ENCODE assay signal across 16 cellular contexts in genomic region chr20:53513489-53514298, GRCh38.
DNase-seq lines count a peak whose midpoint lies in the region; ATAC-seq and TF ChIP-seq lines count a peak whose summit lies in the region.
"Had no signal": no experiment of that assay in that cellular context is flagged by ENCODE, and none has a peak within 500 bp of the region (broad histone marks: within the 10 kb centered on the region; RNA-seq: fewer than 3 reads in every experiment).

No MANE protein-coding gene starts in this region.

- H3K18ac ChIP-seq in IMR-90 (ENCODE audit: low read depth, low read length) = no peak overlapping the region

- CTCF ChIA-PET in IMR-90 (lab: Yijun Ruan, JAX) = interaction anchor here (0.7 kb wide), 1 partner anchor 626 kb away, joined by 3 read pairs; no protein-coding TSS in a partner anchor

- H2BK5ac ChIP-seq in IMR-90 (ENCODE audit: low read depth, low read length, poor library complexity, severe bottlenecking) = no peak overlapping the region

- H3K79me2 ChIP-seq in neural cell (replicated peaks; ENCODE audit: insufficient read depth, low read length) = no peaks in the 10 kb centered on the region

- H4K8ac ChIP-seq in IMR-90 (ENCODE audit: low read depth in 2 of 2, low read length in 2 of 2) = no peak overlapping the region

- intact Hi-C loops in IMR-90 (cut with micrococcal nuclease) (no loop called here), breast epithelium (cut with DNase I; ENCODE audit: low total_unique reads) (no loop called here), sigmoid colon (cut with DNase I) (no loop called here)

- H3K4me1 ChIP-seq in IMR-90 (ENCODE audit: control insufficient read depth, insufficient read depth, low read length) = no peaks in the 10 kb centered on the region
- H3K4me1 ChIP-seq in breast epithelium = no peaks in the 10 kb centered on the region
- no peaks in the 10 kb centered on the region for H3K4me1 ChIP-seq in sigmoid colon
- H3K4me1 ChIP-seq: right lobe of liver had no signal

- TF ChIP-seq POLR2A in IMR-90 (IDR thresholded peaks at IDR 0.05; ENCODE audit: low read depth, low read length) (no peak), breast epithelium (IDR thresholded peaks at IDR 0.05) (no peak), sigmoid colon (IDR thresholded peaks at IDR 0.05) (no peak)

- no peak overlapping the region for H3K23ac ChIP-seq in IMR-90 (ENCODE audit: low read depth, low read length)

- 61% methylated on average over 3 of the region's 18 CpGs; no CpG with 5 or more reads in 1 of the 2 experiments for WGBS in IMR-90 (ENCODE audit: extremely low coverage in 2 of 2, insufficient read length in 1 of 2), 2 experiments
- WGBS in sigmoid colon, 2 donors = 27 to 72% methylated on average over 18 of the region's 18 CpGs

- H3K9me3 ChIP-seq in IMR-90 (ENCODE audit: control insufficient read depth, insufficient read depth, low read length) (no peaks in the 10 kb centered on the region), neural cell (ENCODE audit: low read length) (no peaks in the 10 kb centered on the region), breast epithelium (peaks cover 3 to 7% of the 10 kb centered on the region in 2 donors), sigmoid colon (no peaks in the 10 kb centered on the region)
- H3K9me3 ChIP-seq: ovary, right lobe of liver had no signal

- POLR2A ChIA-PET in IMR-90 (lab: Charles Lee; ENCODE audit: unreplicated experiment) = no interaction called here

- H3K4me2 ChIP-seq in IMR-90 (ENCODE audit: low read depth, low read length) (no peak overlapping the region), neural cell (ENCODE audit: low read length) (no peak overlapping the region)
- H3K4me2 ChIP-seq: KMS-11 had no signal

- H3K14ac ChIP-seq in IMR-90 (replicated peaks; ENCODE audit: low read depth, low read length) = no peak overlapping the region

- no peak overlapping the region for H4K91ac ChIP-seq in IMR-90 (ENCODE audit: insufficient read depth, low read depth, low read length)

- H3K36me3 ChIP-seq in IMR-90 (ENCODE audit: control insufficient read depth, insufficient read depth, low read length) (no peaks in the 10 kb centered on the region), neural cell (ENCODE audit: insufficient read depth, low read length) (no peaks in the 10 kb centered on the region), breast epithelium (no peaks in the 10 kb centered on the region), sigmoid colon (no peaks in the 10 kb centered on the region)
- H3K36me3 ChIP-seq: ovary, right lobe of liver had no signal

- H2AK9ac ChIP-seq in IMR-90 (replicated peaks; ENCODE audit: low read depth, low read length, poor library complexity) = no peak overlapping the region

- H2BK120ac ChIP-seq in IMR-90 (ENCODE audit: low read depth, low read length) = no peak overlapping the region

- in situ Hi-C loops in IMR-90 (cut with MboI; ENCODE audit: low sequenced_read_pairs) = no loop called here
- in situ Hi-C loops in astrocyte of the spinal cord (cut with HindIII; ENCODE audit: low sequenced_read_pairs) = no loop called here

- DNase-seq in AG08395 (ENCODE audit: low spot score) (peak; percentile 9), IMR-90 (no peak), astrocyte of the spinal cord (ENCODE audit: low read depth, low spot score) (peak; percentile 8), breast epithelium (ENCODE audit: low spot score in 2 of 2) (no peak), sigmoid colon (no peak)
- DNase-seq in activated CD4-positive, CD25-positive, alpha-beta regulatory T cell treated with anti-CD3 and anti-CD28 coated beads, Interleukin-2, amount 50 U/mL, for 72 hours = no peak
- DNase-seq: activated effector memory CD4-positive, alpha-beta T cell treated with anti-CD3 and anti-CD28 coated beads, Interleukin-2, amount 50 U/mL, for 16 hours; DMS 273 treated with DMSO at 0.1 percent for 48 hours; islet precursor cell; NCI-H510A treated with DMSO at 0.1 percent for 48 hours; ovary; T-helper 1 cell had no signal

- H2AFZ ChIP-seq in IMR-90 (replicated peaks; ENCODE audit: low read length, poor library complexity) = peak overlapping the region; percentile 68
- H2AFZ ChIP-seq in neural cell (ENCODE audit: low read depth, low read length) = no peak overlapping the region

- H4K20me1 ChIP-seq in IMR-90 (ENCODE audit: insufficient read depth, low read length) = no peaks in the 10 kb centered on the region
- H4K20me1 ChIP-seq in neural cell (ENCODE audit: insufficient read depth) = no peaks in the 10 kb centered on the region

- no peak overlapping the region for H3K56ac ChIP-seq in IMR-90 (ENCODE audit: extremely low read depth, insufficient read depth, low read length)

- TF ChIP-seq CTCF in IMR-90 (conservative IDR thresholded peaks at IDR 0.05; ENCODE audit: low read depth, low read length) (no peak), astrocyte of the spinal cord (IDR thresholded peaks at IDR 0.05; ENCODE audit: low read depth, low read length) (no peak), neural cell (IDR thresholded peaks at IDR 0.05; ENCODE audit: poor library complexity, severe bottlenecking) (no peak), breast epithelium (IDR thresholded peaks at IDR 0.05) (no peak), sigmoid colon (IDR thresholded peaks at IDR 0.05) (no peak)

- H3K27ac ChIP-seq in IMR-90 (ENCODE audit: insufficient read depth, low read length) (no peak overlapping the region), neural cell (ENCODE audit: low read length) (no peak overlapping the region), breast epithelium (no peak overlapping the region), sigmoid colon (no peak overlapping the region)
- H3K27ac ChIP-seq: KMS-11, ovary, right lobe of liver had no signal

- no peak overlapping the region for H4K5ac ChIP-seq in IMR-90 (ENCODE audit: low read depth, low read length)

- H2BK15ac ChIP-seq in IMR-90 (ENCODE audit: low read depth, low read length) = no peak overlapping the region

- H3K9me1 ChIP-seq in IMR-90 (ENCODE audit: insufficient read depth, low read length) = no peaks in the 10 kb centered on the region

- no TSS peak for BruUV-seq in IMR-90 (replicated peaks; lab: Mats Ljungman, UMichigan)

- H3F3A ChIP-seq in neural cell (ENCODE audit: insufficient read depth, low read length, poor library complexity, severe bottlenecking) = no peaks in the 10 kb centered on the region

- H3K4me3 ChIP-seq in IMR-90 (ENCODE audit: insufficient read depth, low read depth, low read length) (no peak overlapping the region), astrocyte of the spinal cord (ENCODE audit: low read depth, low read length) (no peak overlapping the region), neural cell (ENCODE audit: low read length) (no peak overlapping the region), breast epithelium (no peak overlapping the region), sigmoid colon (no peak overlapping the region)
- H3K4me3 ChIP-seq: ovary, right lobe of liver had no signal

- no peak overlapping the region for H2AK5ac ChIP-seq in IMR-90 (ENCODE audit: low read depth, low read length)

- dilution Hi-C loops in IMR-90 (cut with HindIII; ENCODE audit: low sequenced_read_pairs, unreplicated experiment) = no loop called here

- TF ChIP-seq EP300 in neural cell (conservative IDR thresholded peaks at IDR 0.05; ENCODE audit: poor library complexity, severe bottlenecking) (peak; percentile 16), sigmoid colon (IDR thresholded peaks at IDR 0.05) (no peak)

- H3K4ac ChIP-seq in IMR-90 (ENCODE audit: low read depth, low read length) = no peak overlapping the region

- TF ChIP-seq RAD21 in IMR-90 (IDR thresholded peaks at IDR 0.05; ENCODE audit: low read length) (no peak), neural cell (conservative IDR thresholded peaks at IDR 0.05) (no peak)

- H3K27me3 ChIP-seq in IMR-90 (ENCODE audit: control insufficient read depth, insufficient read depth, low read length) (no peaks in the 10 kb centered on the region; the same call in 1 of the 2 replicates), neural cell (ENCODE audit: insufficient read depth, low read depth, low read length) (no peaks in the 10 kb centered on the region), breast epithelium (no peaks in the 10 kb centered on the region), sigmoid colon (no peaks in the 10 kb centered on the region)
- H3K27me3 ChIP-seq: ovary, right lobe of liver had no signal

- H2BK20ac ChIP-seq in IMR-90 (ENCODE audit: low read depth, low read length) = no peak overlapping the region

- no peak for ATAC-seq in IMR-90 (ENCODE audit: low read depth)
- ATAC-seq in HG02763 (IDR thresholded peaks at IDR 0.05; ENCODE audit: unreplicated experiment) = no peak
- ATAC-seq: right lobe of liver had no signal

- H3K79me1 ChIP-seq in IMR-90 (ENCODE audit: low read depth in 1 of 2, low read length in 2 of 2) = no peaks in the 10 kb centered on the region

- H3K9me2 ChIP-seq in neural cell (ENCODE audit: insufficient read depth, low read length) = no peaks in the 10 kb centered on the region

- H3K9ac ChIP-seq in IMR-90 (ENCODE audit: low read depth, low read length) = no peak overlapping the region
- no peak overlapping the region for H3K9ac ChIP-seq in neural cell (ENCODE audit: low read length)
- H3K9ac ChIP-seq: KMS-11 had no signal

TF ChIP-seq in IMR-90, 13 proteins besides CTCF, POLR2A, EP300 and RAD21 (continues in another document):
- TF ChIP-seq MXI1 (IDR thresholded peaks at IDR 0.05; ENCODE audit: borderline replicate concordance, low read depth, low read length) (no peak), CEBPB (IDR thresholded peaks at IDR 0.05; ENCODE audit: low read depth, low read length) (no peak), BHLHE40 (IDR thresholded peaks at IDR 0.05; ENCODE audit: low read depth, low read length) (no peak)
- TF ChIP-seq, protein P1, sequence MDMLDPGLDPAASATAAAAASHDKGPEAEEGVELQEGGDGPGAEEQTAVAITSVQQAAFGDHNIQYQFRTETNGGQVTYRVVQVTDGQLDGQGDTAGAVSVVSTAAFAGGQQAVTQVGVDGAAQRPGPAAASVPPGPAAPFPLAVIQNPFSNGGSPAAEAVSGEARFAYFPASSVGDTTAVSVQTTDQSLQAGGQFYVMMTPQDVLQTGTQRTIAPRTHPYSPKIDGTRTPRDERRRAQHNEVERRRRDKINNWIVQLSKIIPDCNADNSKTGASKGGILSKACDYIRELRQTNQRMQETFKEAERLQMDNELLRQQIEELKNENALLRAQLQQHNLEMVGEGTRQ (IDR thresholded peaks at IDR 0.05; ENCODE audit: low read depth, low read length) = no peak

TF ChIP-seq in neural cell, 6 proteins besides CTCF, POLR2A, EP300 and RAD21 (continues in another document):
- no peak for TF ChIP-seq TAF1 (IDR thresholded peaks at IDR 0.05; ENCODE audit: low read depth)
- no peak for TF ChIP-seq EZH2 (IDR thresholded peaks at IDR 0.05; ENCODE audit: borderline replicate concordance, insufficient read depth, low read length, poor library complexity, severe bottlenecking)
- no peak for TF ChIP-seq POLR2AphosphoS5 (IDR thresholded peaks at IDR 0.05)

Comparison
In these comparisons a context has a peak if more than half of its experiments do, and no peak if none do; other contexts are left out.
1. DNase-seq: peak in AG08395 (single experiment) and astrocyte of the spinal cord (single experiment); none in IMR-90 (single experiment), breast epithelium (0 of 2), activated CD4-positive, CD25-positive, alpha-beta regulatory T cell treated with anti-CD3 and anti-CD28 coated beads, Interleukin-2, amount 50 U/mL, for 72 hours (single experiment) and sigmoid colon (single experiment).